Comparison of ENCODE assay signal across 9 cellular contexts in genomic region chr1:182616130-182617074, GRCh38. TPM values are rescaled to one million over a fixed set of nuclear protein-coding genes. Genes with fewer than 3 reads are reported as not detected.
DNase-seq lines count a peak whose midpoint lies in the region; ATAC-seq lines count a peak whose summit lies in the region.
"Had no signal": no experiment of that assay in that cellular context is flagged by ENCODE, and none has a peak within 500 bp of the region (broad histone marks: within the 10 kb centered on the region; RNA-seq: fewer than 3 reads in every experiment).

No MANE protein-coding gene starts in this region.

- peaks cover 11% of the 10 kb centered on the region for H3K9me3 Mint-ChIP-seq in central memory CD8-positive, alpha-beta T cell

- H3K36me3 ChIP-seq in mesendoderm (ENCODE audit: control insufficient read depth, insufficient read depth, low read length), result no peaks in the 10 kb centered on the region
- H3K36me3 ChIP-seq: neutrophil had no signal

- no peak overlapping the region for H2BK120ac ChIP-seq in mesendoderm (ENCODE audit: low read depth, low read length)

- no peak overlapping the region for H4K5ac ChIP-seq in mesendoderm (ENCODE audit: low read length)

- no peak overlapping the region for H2AK5ac ChIP-seq in mesendoderm (ENCODE audit: low read length)

- H3K27ac ChIP-seq in mesendoderm (ENCODE audit: low read depth, low read length), result peak overlapping the region; percentile 99
- H3K27ac ChIP-seq: neutrophil had no signal

- WGBS in mesendoderm (ENCODE audit: extremely low coverage, insufficient coverage, low lambda C conversion rate), result no CpG with 5 or more reads among the region's 19 CpGs

- no peak overlapping the region for H3K4me3 ChIP-seq in mesendoderm (ENCODE audit: low read length)

- H3K4me1 Mint-ChIP-seq in central memory CD8-positive, alpha-beta T cell, result peaks cover 33% of the 10 kb centered on the region

- no peaks in the 10 kb centered on the region for H3K79me2 ChIP-seq in mesendoderm (ENCODE audit: control insufficient read depth, insufficient read depth, low read length)

- no peaks in the 10 kb centered on the region for H3K79me1 ChIP-seq in mesendoderm (ENCODE audit: low read length)

- peak overlapping the region; percentile 10 for H3K18ac ChIP-seq in mesendoderm (ENCODE audit: low read length)

- peak; percentile 69 for ATAC-seq in GM18520 (IDR thresholded peaks at IDR 0.05; ENCODE audit: unreplicated experiment)
- ATAC-seq in HG03045 (IDR thresholded peaks at IDR 0.05; ENCODE audit: unreplicated experiment), result peak; percentile 74
- ATAC-seq in central memory CD8-positive, alpha-beta T cell (replicated peaks; ENCODE audit: extremely low read depth, poor library complexity, severe bottlenecking), result peak; percentile 92

- H3K4ac ChIP-seq in mesendoderm (ENCODE audit: low read depth, low read length), result peak overlapping the region; percentile 95

- peak overlapping the region; percentile 56 for H3K9ac ChIP-seq in mesendoderm (ENCODE audit: low read length)

- peaks cover 67% of the 10 kb centered on the region for H3K27me3 Mint-ChIP-seq in central memory CD8-positive, alpha-beta T cell

- no peak overlapping the region for H3K23ac ChIP-seq in mesendoderm (ENCODE audit: low read length)

- H3K27ac Mint-ChIP-seq in central memory CD8-positive, alpha-beta T cell (ENCODE audit: low read depth), result peak overlapping the region; percentile 94

- peak overlapping the region; percentile 19 for H3K4me2 ChIP-seq in mesendoderm (ENCODE audit: low read length)

- DNase-seq in NCI-H2107 (lab: John Stamatoyannopoulos, UW), result peak; percentile 99
- peak; percentile 86 for DNase-seq in activated CD4-positive, CD25-positive, alpha-beta regulatory T cell treated with anti-CD3 and anti-CD28 coated beads, Interleukin-2, amount 50 U/mL, for 72 hours
- DNase-seq in central memory CD8-positive, alpha-beta T cell (ENCODE audit: low spot score in 2 of 2), result peak; percentile 79 to 92
- DNase-seq in mesendoderm, result peak; percentile 93
- DNase-seq in stimulated activated CD8-positive, alpha-beta memory T cell treated with anti-CD3 and anti-CD28 coated beads, Interleukin-15, amount 100 ng/mL, for 4 hours (ENCODE audit: low read depth in 2 of 2), result peak; percentile 71 to 79
- no peak for DNase-seq in hepatic stellate cell (ENCODE audit: low spot score)

- peaks cover 9% of the 10 kb centered on the region for H3K36me3 Mint-ChIP-seq in central memory CD8-positive, alpha-beta T cell (ENCODE audit: insufficient read depth)

- peak overlapping the region; percentile 60 for H3K4me3 Mint-ChIP-seq in central memory CD8-positive, alpha-beta T cell

- H3K27me3 ChIP-seq in mesendoderm (ENCODE audit: insufficient read depth, low read length, poor library complexity), result no peaks in the 10 kb centered on the region

- peak overlapping the region; percentile 88 for H2BK5ac ChIP-seq in mesendoderm (ENCODE audit: low read length)

- peak overlapping the region; percentile 47 for H3K56ac ChIP-seq in mesendoderm (ENCODE audit: low read length)

- peaks cover 21% of the 10 kb centered on the region for H3K4me1 ChIP-seq in mesendoderm (ENCODE audit: control insufficient read depth, low read depth, low read length)

- H2BK15ac ChIP-seq in mesendoderm (replicated peaks; ENCODE audit: low read depth), result no peak overlapping the region

- H4K8ac ChIP-seq in mesendoderm (ENCODE audit: low read depth, low read length), result no peak overlapping the region

RNA-seq across cellular contexts. Expression of gene RGS16, which starts 12.2 kb away (rescaled TPM):
- 44.1 TPM for polyA plus RNA-seq in mesendoderm (2013, experiment 1 of 2)
- 42.9 TPM for polyA plus RNA-seq in mesendoderm (2013, experiment 2 of 2)

RNA-seq across cellular contexts. Expression of gene RNASEL, which starts 27.3 kb away (rescaled TPM):
- 0.62 TPM for polyA plus RNA-seq in mesendoderm (2013, experiment 1 of 2)
- 0.64 TPM for polyA plus RNA-seq in mesendoderm (2013, experiment 2 of 2)
